ENCODE assay signal across 17 cellular contexts in the genomic region with DNA sequence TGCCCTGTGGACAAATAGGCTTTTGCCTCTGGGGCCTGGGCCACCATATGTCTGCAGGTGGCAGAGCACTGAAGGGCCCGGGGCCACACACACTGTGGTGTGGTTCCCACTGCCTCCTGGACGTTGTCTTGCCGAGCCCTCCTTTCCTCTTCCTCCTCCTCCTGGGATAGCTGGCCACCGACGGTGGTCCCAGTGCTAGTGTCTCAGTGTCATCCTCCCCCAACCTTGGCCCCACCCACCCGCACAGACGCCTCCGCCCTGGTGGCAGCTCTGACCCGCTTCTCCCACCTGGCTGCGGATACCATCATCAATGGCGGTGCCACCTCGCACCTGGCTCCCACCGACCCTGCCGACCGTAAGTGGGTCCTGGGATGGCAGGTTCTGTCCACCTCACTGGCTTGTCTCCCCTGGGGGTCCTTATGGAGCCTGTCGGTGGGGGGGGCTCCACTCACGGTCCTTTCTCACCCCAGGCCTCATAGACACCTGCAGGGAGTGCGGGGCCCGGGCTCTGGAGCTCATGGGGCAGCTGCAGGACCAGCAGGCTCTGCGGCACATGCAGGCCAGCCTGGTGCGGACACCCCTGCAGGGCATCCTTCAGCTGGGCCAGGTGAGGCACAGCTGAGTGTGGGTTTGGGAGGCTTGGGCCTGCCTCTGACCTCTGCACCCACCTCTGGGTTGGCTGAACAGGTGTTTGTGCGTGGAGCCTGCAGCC. TPM values are rescaled to one million over a fixed set of nuclear protein-coding genes. Genes with fewer than 3 reads are reported as not detected.
A peak's percentile ranks its signal among the peaks of the same experiment; 100 is the strongest.
DNase-seq lines count a peak whose midpoint lies in the region; ATAC-seq and TF ChIP-seq lines count a peak whose summit lies in the region.
"Had no signal": no experiment of that assay in that cellular context is flagged by ENCODE, and none has a peak within 500 bp of the region (broad histone marks: within the 10 kb centered on the region; RNA-seq: fewer than 3 reads in every experiment).

No MANE protein-coding gene starts in this region.

- H3K4me3 ChIP-seq in right cardiac atrium (ENCODE audit: low read length), result no peak overlapping the region
- H3K4me3 ChIP-seq in neural cell (ENCODE audit: low read length), result no peak overlapping the region
- no peak overlapping the region for H3K4me3 ChIP-seq in gastroesophageal sphincter
- H3K4me3 ChIP-seq: SK-N-MC had no signal

- WGBS in right cardiac atrium, result 87% methylated on average over 22 of the region's 22 CpGs
- WGBS in gastroesophageal sphincter (ENCODE audit: low coverage in 1 of 2), 2 donors, result no CpG with 5 or more reads among the region's 22 CpGs

- peaks cover 2% of the 10 kb centered on the region for H3K4me1 ChIP-seq in right cardiac atrium (ENCODE audit: control insufficient read depth, insufficient read depth, low read length)
- peaks cover 0 to 39% (median 24%) of the 10 kb centered on the region in 3 donors for H3K4me1 ChIP-seq in gastroesophageal sphincter

- TF ChIP-seq POLR2A in gastroesophageal sphincter (IDR thresholded peaks at IDR 0.05), result no peak

- ATAC-seq in right cardiac atrium (no peak), gastroesophageal sphincter (no peak), GM19351 (IDR thresholded peaks at IDR 0.05; ENCODE audit: unreplicated experiment) (no peak), HG03521 (IDR thresholded peaks at IDR 0.05; ENCODE audit: unreplicated experiment) (no peak)
- ATAC-seq: Panc1 had no signal

- no peaks in the 10 kb centered on the region for H3K36me3 ChIP-seq in neural cell (ENCODE audit: insufficient read depth, low read length)
- peaks cover 0 to 48% of the 10 kb centered on the region in 2 donors for H3K36me3 ChIP-seq in gastroesophageal sphincter

- H3K9me3 ChIP-seq in right cardiac atrium (ENCODE audit: control insufficient read depth, low read length) (no peaks in the 10 kb centered on the region), neural cell (ENCODE audit: low read length) (no peaks in the 10 kb centered on the region), gastroesophageal sphincter (no peaks in the 10 kb centered on the region)

- no peaks in the 10 kb centered on the region for H3F3A ChIP-seq in neural cell (ENCODE audit: insufficient read depth, low read length, poor library complexity, severe bottlenecking)

- no peaks in the 10 kb centered on the region for H4K20me1 ChIP-seq in neural cell (ENCODE audit: insufficient read depth)

- H3K27ac ChIP-seq in right cardiac atrium (ENCODE audit: low read length) (no peak overlapping the region), angular gyrus (ENCODE audit: low read depth, low read length) (peak overlapping the region; percentile 37), neural cell (ENCODE audit: low read length) (no peak overlapping the region), gastroesophageal sphincter (no peak overlapping the region)
- H3K27ac ChIP-seq: HL-60, SK-N-MC had no signal

- TF ChIP-seq EP300 in neural cell (conservative IDR thresholded peaks at IDR 0.05; ENCODE audit: poor library complexity, severe bottlenecking), result no peak
- TF ChIP-seq EP300 in gastroesophageal sphincter (IDR thresholded peaks at IDR 0.05), result no peak

- H2AFZ ChIP-seq in neural cell (ENCODE audit: low read depth, low read length), result no peak overlapping the region

- H3K4me2 ChIP-seq in neural cell (ENCODE audit: low read length), result no peak overlapping the region

- H3K9ac ChIP-seq in neural cell (ENCODE audit: low read length), result no peak overlapping the region

- TF ChIP-seq RAD21 in neural cell (conservative IDR thresholded peaks at IDR 0.05), result no peak

- no peaks in the 10 kb centered on the region for H3K9me2 ChIP-seq in neural cell (ENCODE audit: insufficient read depth, low read length)

- DNase-seq in right cardiac atrium, result peak in 2 of 3 donors; percentile 41 to 63
- no peak for DNase-seq in cardiac septum (ENCODE audit: low spot score)
- DNase-seq: C1 segment of cervical spinal cord, DND-41, MM.1S, NCI-H1092, NCI-H1436 treated with DMSO at 0.1 percent for 48 hours, NCI-H2029, NCI-H2171 had no signal

- H3K27me3 ChIP-seq in right cardiac atrium (ENCODE audit: control insufficient read depth, insufficient read depth) (no peaks in the 10 kb centered on the region), neural cell (ENCODE audit: insufficient read depth, low read depth, low read length) (no peaks in the 10 kb centered on the region), gastroesophageal sphincter (no peaks in the 10 kb centered on the region)

- intact Hi-C loops in right cardiac atrium (cut with DNase I), result loop anchor here in 1 of 4 donors (2.0 kb wide), 1 partner anchor 90 kb away; no protein-coding TSS in a partner anchor
- intact Hi-C loops in cardiac septum (cut with DNase I), result loop anchor here (5.0 kb wide), 1 partner anchor 66 kb away; no protein-coding TSS in a partner anchor

- TF ChIP-seq CTCF in neural cell (IDR thresholded peaks at IDR 0.05; ENCODE audit: poor library complexity, severe bottlenecking) (no peak), gastroesophageal sphincter (IDR thresholded peaks at IDR 0.05) (no peak)

- H3K79me2 ChIP-seq in neural cell (replicated peaks; ENCODE audit: insufficient read depth, low read length), result no peaks in the 10 kb centered on the region

TF ChIP-seq in neural cell, 6 proteins besides CTCF, POLR2A, EP300 and RAD21:
- TF ChIP-seq, protein P1, sequence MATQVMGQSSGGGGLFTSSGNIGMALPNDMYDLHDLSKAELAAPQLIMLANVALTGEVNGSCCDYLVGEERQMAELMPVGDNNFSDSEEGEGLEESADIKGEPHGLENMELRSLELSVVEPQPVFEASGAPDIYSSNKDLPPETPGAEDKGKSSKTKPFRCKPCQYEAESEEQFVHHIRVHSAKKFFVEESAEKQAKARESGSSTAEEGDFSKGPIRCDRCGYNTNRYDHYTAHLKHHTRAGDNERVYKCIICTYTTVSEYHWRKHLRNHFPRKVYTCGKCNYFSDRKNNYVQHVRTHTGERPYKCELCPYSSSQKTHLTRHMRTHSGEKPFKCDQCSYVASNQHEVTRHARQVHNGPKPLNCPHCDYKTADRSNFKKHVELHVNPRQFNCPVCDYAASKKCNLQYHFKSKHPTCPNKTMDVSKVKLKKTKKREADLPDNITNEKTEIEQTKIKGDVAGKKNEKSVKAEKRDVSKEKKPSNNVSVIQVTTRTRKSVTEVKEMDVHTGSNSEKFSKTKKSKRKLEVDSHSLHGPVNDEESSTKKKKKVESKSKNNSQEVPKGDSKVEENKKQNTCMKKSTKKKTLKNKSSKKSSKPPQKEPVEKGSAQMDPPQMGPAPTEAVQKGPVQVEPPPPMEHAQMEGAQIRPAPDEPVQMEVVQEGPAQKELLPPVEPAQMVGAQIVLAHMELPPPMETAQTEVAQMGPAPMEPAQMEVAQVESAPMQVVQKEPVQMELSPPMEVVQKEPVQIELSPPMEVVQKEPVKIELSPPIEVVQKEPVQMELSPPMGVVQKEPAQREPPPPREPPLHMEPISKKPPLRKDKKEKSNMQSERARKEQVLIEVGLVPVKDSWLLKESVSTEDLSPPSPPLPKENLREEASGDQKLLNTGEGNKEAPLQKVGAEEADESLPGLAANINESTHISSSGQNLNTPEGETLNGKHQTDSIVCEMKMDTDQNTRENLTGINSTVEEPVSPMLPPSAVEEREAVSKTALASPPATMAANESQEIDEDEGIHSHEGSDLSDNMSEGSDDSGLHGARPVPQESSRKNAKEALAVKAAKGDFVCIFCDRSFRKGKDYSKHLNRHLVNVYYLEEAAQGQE (IDR thresholded peaks at IDR 0.05; ENCODE audit: borderline replicate concordance), result no peak
- TF ChIP-seq EZH2 (IDR thresholded peaks at IDR 0.05; ENCODE audit: borderline replicate concordance, insufficient read depth, low read length, poor library complexity, severe bottlenecking) (no peak), MXI1 (conservative IDR thresholded peaks at IDR 0.05; ENCODE audit: poor library complexity, severe bottlenecking) (no peak), SMC3 (conservative IDR thresholded peaks at IDR 0.05; ENCODE audit: poor library complexity) (no peak), POLR2AphosphoS5 (IDR thresholded peaks at IDR 0.05) (peak; percentile 9), TAF1 (IDR thresholded peaks at IDR 0.05; ENCODE audit: low read depth) (no peak)

RNA-seq across cellular contexts. Expression of gene HIP1R, which starts 23.5 kb away (rescaled TPM):
- 10 to 100 TPM; 25.0 to 48.7 (median 34.2) TPM for total RNA-seq in right cardiac atrium
- polyA plus RNA-seq in right cardiac atrium, result 34.9 TPM
- 16.6 TPM for total RNA-seq in cardiac septum
- polyA plus RNA-seq in neural cell, result 270 and 297 TPM in 2 replicates
- polyA minus RNA-seq in neural cell, result 112 and 136 TPM in 2 replicates
- 10 to 100 TPM; 10.2 to 32.5 (median 23.9) TPM for total RNA-seq in gastroesophageal sphincter

RNA-seq across cellular contexts. Expression of gene VPS37B, which starts 37.2 kb away (rescaled TPM):
- total RNA-seq in right cardiac atrium (10 to 100 TPM; 17.9 to 22.2 (median 18.9) TPM), cardiac septum (16.8 TPM), gastroesophageal sphincter (10 to 100 TPM; 23.4 to 47.4 (median 29.3) TPM)
- polyA plus RNA-seq in right cardiac atrium (21.1 TPM), neural cell (30.2 and 36.7 TPM in 2 replicates)
- 44.3 and 46.3 TPM in 2 replicates for polyA minus RNA-seq in neural cell
